ENCODE assay signal across 13 cellular contexts in genomic region chr14:68393178-68393763, GRCh38.
DNase-seq lines count a peak whose midpoint lies in the region; ATAC-seq and TF ChIP-seq lines count a peak whose summit lies in the region.
"Had no signal": no experiment of that assay in that cellular context is flagged by ENCODE, and none has a peak within 500 bp of the region (broad histone marks: within the 10 kb centered on the region; RNA-seq: fewer than 3 reads in every experiment).

No MANE protein-coding gene starts in this region.

- WGBS in hepatocyte (ENCODE audit: low lambda C conversion rate, missing lambda C conversion rate) = 58% methylated on average over 8 of the region's 8 CpGs
- no CpG with 5 or more reads among the region's 8 CpGs for WGBS in trophoblast cell (ENCODE audit: extremely low coverage, insufficient coverage, insufficient read length)

- intact Hi-C loops in Right ventricle myocardium inferior (cut with DNase I) = loop anchor here (5.0 kb wide), 2 partner anchors 154 to 399 kb away; partner anchors contain the start of gene ZFP36L1
- intact Hi-C loops in upper lobe of right lung (cut with DNase I) = no loop called here

- DNase-seq in cardiac muscle cell (ENCODE audit: low read depth in 1 of 2, low spot score in 1 of 2) (no peak), Right ventricle myocardium inferior (ENCODE audit: missing footprints) (no peak), hepatocyte (ENCODE audit: low spot score) (no peak), trophoblast cell (no peak), upper lobe of right lung (no peak), amniotic stem cell (lab: John Stamatoyannopoulos, UW) (no peak), T-helper 1 cell (no peak)
- no peak for DNase-seq in activated CD8-positive, alpha-beta memory T cell treated with anti-CD3 and anti-CD28 coated beads for 24 hours
- DNase-seq: activated CD4-positive, alpha-beta T cell treated with anti-CD3 and anti-CD28 coated beads for 48 hours; DMS 273 treated with DMSO at 0.1 percent for 48 hours; stimulated activated naive CD8-positive, alpha-beta T cell treated with anti-CD3 and anti-CD28 coated beads, Interleukin-15, amount 100 ng/mL, for 72 hours; T-cell had no signal

- H3K14ac ChIP-seq in trophoblast cell (ENCODE audit: low read length) = no peak overlapping the region

- ATAC-seq in Right ventricle myocardium inferior (no peak), upper lobe of right lung (no peak)
- ATAC-seq: A549; stimulated activated naive CD8-positive, alpha-beta T cell treated with anti-CD3 and anti-CD28 coated beads, Interleukin-15, amount 100 ng/mL, for 72 hours; T-cell had no signal

- no peak overlapping the region for H2AK5ac ChIP-seq in trophoblast cell (ENCODE audit: low read length)

- H4K91ac ChIP-seq in trophoblast cell (ENCODE audit: low read depth, low read length) = peak overlapping the region; percentile 35

- H3K23ac ChIP-seq in trophoblast cell (ENCODE audit: low read length) = no peak overlapping the region

- no peak overlapping the region for H4K12ac ChIP-seq in trophoblast cell (ENCODE audit: low read depth, low read length)

- no peaks in the 10 kb centered on the region for H4K20me1 ChIP-seq in hepatocyte (ENCODE audit: insufficient read depth, poor library complexity, severe bottlenecking)

- H2AFZ ChIP-seq in hepatocyte = no peak overlapping the region
- no peak overlapping the region for H2AFZ ChIP-seq in trophoblast cell (ENCODE audit: insufficient read depth, low read length, poor library complexity)

- no peak overlapping the region for H4K8ac ChIP-seq in trophoblast cell (ENCODE audit: low read depth, low read length)

- peaks cover 19% of the 10 kb centered on the region for H3K79me1 ChIP-seq in trophoblast cell (ENCODE audit: low read length)

- H3K4me3 ChIP-seq in cardiac muscle cell (no peak overlapping the region), hepatocyte (no peak overlapping the region), trophoblast cell (ENCODE audit: low read depth, low read length) (no peak overlapping the region), upper lobe of right lung (no peak overlapping the region)
- H3K4me3 ChIP-seq: A549 had no signal

- no peak overlapping the region for H2BK12ac ChIP-seq in trophoblast cell (ENCODE audit: low read length)

- no peaks in the 10 kb centered on the region for H3K36me3 ChIP-seq in cardiac muscle cell
- no peaks in the 10 kb centered on the region for H3K36me3 ChIP-seq in hepatocyte (replicated peaks; ENCODE audit: insufficient read depth, low read depth)
- H3K36me3 ChIP-seq in trophoblast cell (ENCODE audit: control insufficient read depth in 1 of 2, insufficient read depth in 2 of 2, low read length in 2 of 2) = no peaks in the 10 kb centered on the region
- H3K36me3 ChIP-seq in upper lobe of right lung = no peaks in the 10 kb centered on the region

- H2BK5ac ChIP-seq in trophoblast cell (ENCODE audit: low read depth, low read length, poor library complexity) = no peak overlapping the region

- H3K4me2 ChIP-seq in hepatocyte (peak overlapping the region; percentile 52), trophoblast cell (ENCODE audit: low read length) (no peak overlapping the region)
- H3K4me2 ChIP-seq: A549 had no signal

- no peaks in the 10 kb centered on the region for H3K27me3 ChIP-seq in cardiac muscle cell
- H3K27me3 ChIP-seq in hepatocyte = no peaks in the 10 kb centered on the region
- H3K27me3 ChIP-seq in trophoblast cell (ENCODE audit: insufficient read depth, low read length) = no peaks in the 10 kb centered on the region
- no peaks in the 10 kb centered on the region for H3K27me3 ChIP-seq in upper lobe of right lung

- H3K4me1 ChIP-seq in cardiac muscle cell (ENCODE audit: low read depth) = peaks cover 76% of the 10 kb centered on the region
- H3K4me1 ChIP-seq in hepatocyte (ENCODE audit: insufficient read depth) = peaks cover 52% of the 10 kb centered on the region
- peaks cover 15 to 19% of the 10 kb centered on the region in 2 experiments for H3K4me1 ChIP-seq in trophoblast cell (ENCODE audit: control insufficient read depth in 1 of 2, insufficient read depth in 2 of 2, low read length in 2 of 2)
- H3K4me1 ChIP-seq in upper lobe of right lung = peaks cover 35% of the 10 kb centered on the region

- no peaks in the 10 kb centered on the region for H3K9me2 ChIP-seq in hepatocyte (replicated peaks; ENCODE audit: insufficient read depth)

- H2BK120ac ChIP-seq in trophoblast cell (ENCODE audit: insufficient read depth, low read length, poor library complexity) = peak overlapping the region; percentile 24

- peak overlapping the region; percentile 82 for H3K27ac ChIP-seq in cardiac muscle cell
- peak overlapping the region; percentile 84 for H3K27ac ChIP-seq in hepatocyte
- H3K27ac ChIP-seq in trophoblast cell (ENCODE audit: low read depth, low read length) = peak overlapping the region; percentile 52
- H3K27ac ChIP-seq in upper lobe of right lung = peak overlapping the region; percentile 49

- H3K79me2 ChIP-seq in hepatocyte = no peaks in the 10 kb centered on the region
- H3K79me2 ChIP-seq in trophoblast cell (ENCODE audit: control insufficient read depth, insufficient read depth, low read length, poor library complexity) = peaks cover 4% of the 10 kb centered on the region

- H3K9me3 ChIP-seq in cardiac muscle cell (ENCODE audit: low read depth) (no peaks in the 10 kb centered on the region), hepatocyte (ENCODE audit: low read depth) (no peaks in the 10 kb centered on the region), trophoblast cell (ENCODE audit: insufficient read depth, low read depth, low read length) (no peaks in the 10 kb centered on the region), upper lobe of right lung (no peaks in the 10 kb centered on the region)
- H3K9me3 ChIP-seq: A549 had no signal

- no peak overlapping the region for H3K4ac ChIP-seq in trophoblast cell (ENCODE audit: low read depth, low read length)

- H3K9ac ChIP-seq in trophoblast cell (ENCODE audit: low read length) = no peak overlapping the region

- TF ChIP-seq CTCF in cardiac muscle cell (IDR thresholded peaks at IDR 0.05; ENCODE audit: low read depth, low read length) = no peak
- TF ChIP-seq CTCF in hepatocyte (IDR thresholded peaks at IDR 0.05; ENCODE audit: poor library complexity) = no peak
- no peak for TF ChIP-seq CTCF in upper lobe of right lung (IDR thresholded peaks at IDR 0.05)

- no peak overlapping the region for H3K18ac ChIP-seq in trophoblast cell (ENCODE audit: low read length)
